In genomic region chr6:166007349-166008263, GRCh38 we compare ENCODE assay signal across 10 cellular contexts.
DNase-seq lines count a peak whose midpoint lies in the region; ATAC-seq and TF ChIP-seq lines count a peak whose summit lies in the region.
"Had no signal": no experiment of that assay in that cellular context is flagged by ENCODE, and none has a peak within 500 bp of the region (broad histone marks: within the 10 kb centered on the region; RNA-seq: fewer than 3 reads in every experiment).

No MANE protein-coding gene starts in this region.

- H3K4me1 ChIP-seq in DND-41 (ENCODE audit: insufficient read depth, low read length) (peaks cover 33% of the 10 kb centered on the region), rectal smooth muscle tissue (ENCODE audit: control insufficient read depth, insufficient read depth, low read length) (peaks cover 17% of the 10 kb centered on the region)

- H3K4me3 ChIP-seq in DND-41 (ENCODE audit: low read depth in 1 of 2, low read length in 2 of 2), result no peak overlapping the region
- peak overlapping the region; percentile 68 for H3K4me3 ChIP-seq in rectal smooth muscle tissue (ENCODE audit: low read length)

- no peak overlapping the region for H3K4me2 ChIP-seq in DND-41 (ENCODE audit: insufficient read depth, low read length)

- POLR2A ChIA-PET in activated CD4-positive, alpha-beta T cell treated with anti-CD3 and anti-CD28 coated beads, Interleukin-2, amount 10 ng/mL, durations not matched to agents 7 days and 5 days (lab: Charles Lee), result no interaction called here

- H3K27me3 ChIP-seq in DND-41 (ENCODE audit: insufficient read depth, low read length, poor library complexity) (no peaks in the 10 kb centered on the region), rectal smooth muscle tissue (ENCODE audit: control insufficient read depth, insufficient read depth, low read length) (peaks cover 12% of the 10 kb centered on the region)

- no peaks in the 10 kb centered on the region for H3K36me3 Mint-ChIP-seq in T-helper 2 cell treated with Interferon-gamma antibody and Interleukin-4, amounts not matched to agents 5 μg/mL and 100 μg/mL, for 36 hours (ENCODE audit: low read depth)
- peaks cover 3% of the 10 kb centered on the region for H3K36me3 Mint-ChIP-seq in activated CD4-positive, alpha-beta T cell treated with anti-CD3 and anti-CD28 coated beads, Interleukin-2, amount 10 ng/mL, durations not matched to agents 7 days and 5 days (ENCODE audit: low read depth)

- H3K4me1 Mint-ChIP-seq in T-helper 2 cell treated with Interferon-gamma antibody and Interleukin-4, amounts not matched to agents 5 μg/mL and 100 μg/mL, for 36 hours (ENCODE audit: low read depth), result no peaks in the 10 kb centered on the region
- no peaks in the 10 kb centered on the region for H3K4me1 Mint-ChIP-seq in activated CD4-positive, alpha-beta T cell treated with anti-CD3 and anti-CD28 coated beads, Interleukin-2, amount 10 ng/mL, durations not matched to agents 7 days and 5 days

- no peaks in the 10 kb centered on the region for H3K36me3 ChIP-seq in DND-41 (ENCODE audit: insufficient read depth, low read length)
- no peaks in the 10 kb centered on the region for H3K36me3 ChIP-seq in rectal smooth muscle tissue (ENCODE audit: control insufficient read depth, insufficient read depth, low read length)

- CTCF ChIA-PET in activated CD4-positive, alpha-beta T cell treated with anti-CD3 and anti-CD28 coated beads, Interleukin-2, amount 10 ng/mL, durations not matched to agents 7 days and 5 days (lab: Charles Lee), result no interaction called here

- no peaks in the 10 kb centered on the region for H3K79me2 ChIP-seq in DND-41 (ENCODE audit: insufficient read depth, low read length)

- no peaks in the 10 kb centered on the region for H3K9me3 Mint-ChIP-seq in T-helper 2 cell treated with Interferon-gamma antibody and Interleukin-4, amounts not matched to agents 5 μg/mL and 100 μg/mL, for 36 hours
- H3K9me3 Mint-ChIP-seq in activated CD4-positive, alpha-beta T cell treated with anti-CD3 and anti-CD28 coated beads, Interleukin-2, amount 10 ng/mL, durations not matched to agents 7 days and 5 days, result no peaks in the 10 kb centered on the region

- no peak overlapping the region for H2AFZ ChIP-seq in DND-41 (ENCODE audit: low read depth, low read length)

- peaks cover 56% of the 10 kb centered on the region for H3K27me3 Mint-ChIP-seq in T-helper 2 cell treated with Interferon-gamma antibody and Interleukin-4, amounts not matched to agents 5 μg/mL and 100 μg/mL, for 36 hours (ENCODE audit: low read depth)
- peaks cover 52% of the 10 kb centered on the region for H3K27me3 Mint-ChIP-seq in activated CD4-positive, alpha-beta T cell treated with anti-CD3 and anti-CD28 coated beads, Interleukin-2, amount 10 ng/mL, durations not matched to agents 7 days and 5 days

- H3K27ac ChIP-seq in DND-41 (ENCODE audit: low read length) (peak overlapping the region; percentile 56; the same call in 1 of the 2 replicates), rectal smooth muscle tissue (ENCODE audit: low read depth, low read length) (no peak overlapping the region)

- H3K9me3 ChIP-seq in DND-41 (ENCODE audit: insufficient read depth, low read length, severe bottlenecking), result no peaks in the 10 kb centered on the region

- no peak for DNase-seq in DND-41
- DNase-seq in SHP77 (lab: John Stamatoyannopoulos, UW), result peak; percentile 39 to 67
- DNase-seq in head of caudate nucleus, result peak in 24 of 42 donors; percentile 11 to 69 (median 40)
- DNase-seq in GM13976 (ENCODE audit: low spot score), result no peak
- DNase-seq in dermis blood vessel endothelial cell, result no peak
- no peak for DNase-seq in T-helper 2 cell treated with Interferon-gamma antibody and Interleukin-4, amounts not matched to agents 5 μg/mL and 100 μg/mL, for 36 hours (ENCODE audit: low spot score)
- no peak for DNase-seq in activated CD4-positive, alpha-beta T cell treated with anti-CD3 and anti-CD28 coated beads, Interleukin-2, amount 10 ng/mL, durations not matched to agents 7 days and 5 days
- DNase-seq: cortex of kidney had no signal

- no peak overlapping the region for H3K4me3 Mint-ChIP-seq in T-helper 2 cell treated with Interferon-gamma antibody and Interleukin-4, amounts not matched to agents 5 μg/mL and 100 μg/mL, for 36 hours
- H3K4me3 Mint-ChIP-seq in activated CD4-positive, alpha-beta T cell treated with anti-CD3 and anti-CD28 coated beads, Interleukin-2, amount 10 ng/mL, durations not matched to agents 7 days and 5 days, result no peak overlapping the region

- no peak for ATAC-seq in DND-41 (ENCODE audit: insufficient read depth, low read depth)
- ATAC-seq: activated CD4-positive, CD25-positive, alpha-beta regulatory T cell treated with anti-CD3 and anti-CD28 coated beads, Interleukin-2, amount 50 U/mL, for 24 hours had no signal

- intact Hi-C loops in head of caudate nucleus (cut with DNase I), result no loop called here

- H3K9ac ChIP-seq in DND-41 (ENCODE audit: low read depth, low read length) (no peak overlapping the region), rectal smooth muscle tissue (ENCODE audit: low read length) (no peak overlapping the region)

- TF ChIP-seq CTCF in DND-41 (IDR thresholded peaks at IDR 0.05; ENCODE audit: borderline replicate concordance, extremely low read depth, low read length, poor library complexity, severe bottlenecking) (no peak), GM13976 (IDR thresholded peaks at IDR 0.05; ENCODE audit: borderline replicate concordance, control extremely low read depth, extremely low read depth, insufficient read depth, missing control alignments) (no peak)

- in situ Hi-C loops in GM13976 (cut with MboI; ENCODE audit: low sequenced_read_pairs, unreplicated experiment), result no loop called here

- no peak overlapping the region for H3K27ac Mint-ChIP-seq in T-helper 2 cell treated with Interferon-gamma antibody and Interleukin-4, amounts not matched to agents 5 μg/mL and 100 μg/mL, for 36 hours
- no peak overlapping the region for H3K27ac Mint-ChIP-seq in activated CD4-positive, alpha-beta T cell treated with anti-CD3 and anti-CD28 coated beads, Interleukin-2, amount 10 ng/mL, durations not matched to agents 7 days and 5 days

- H4K20me1 ChIP-seq in DND-41 (ENCODE audit: insufficient read depth, low read length), result no peaks in the 10 kb centered on the region

Comparison
In these comparisons a context has a peak if more than half of its experiments do, and no peak if none do; other contexts are left out.
1. DNase-seq: peak in SHP77 (2 of 2) and head of caudate nucleus (24 of 42); none in DND-41 (single experiment), GM13976 (single experiment), dermis blood vessel endothelial cell (single experiment), T-helper 2 cell treated with Interferon-gamma antibody and Interleukin-4, amounts not matched to agents 5 μg/mL and 100 μg/mL, for 36 hours (single experiment) and activated CD4-positive, alpha-beta T cell treated with anti-CD3 and anti-CD28 coated beads, Interleukin-2, amount 10 ng/mL, durations not matched to agents 7 days and 5 days (single experiment).